ENCODE assay signal across 1 cellular context in the genomic region with DNA sequence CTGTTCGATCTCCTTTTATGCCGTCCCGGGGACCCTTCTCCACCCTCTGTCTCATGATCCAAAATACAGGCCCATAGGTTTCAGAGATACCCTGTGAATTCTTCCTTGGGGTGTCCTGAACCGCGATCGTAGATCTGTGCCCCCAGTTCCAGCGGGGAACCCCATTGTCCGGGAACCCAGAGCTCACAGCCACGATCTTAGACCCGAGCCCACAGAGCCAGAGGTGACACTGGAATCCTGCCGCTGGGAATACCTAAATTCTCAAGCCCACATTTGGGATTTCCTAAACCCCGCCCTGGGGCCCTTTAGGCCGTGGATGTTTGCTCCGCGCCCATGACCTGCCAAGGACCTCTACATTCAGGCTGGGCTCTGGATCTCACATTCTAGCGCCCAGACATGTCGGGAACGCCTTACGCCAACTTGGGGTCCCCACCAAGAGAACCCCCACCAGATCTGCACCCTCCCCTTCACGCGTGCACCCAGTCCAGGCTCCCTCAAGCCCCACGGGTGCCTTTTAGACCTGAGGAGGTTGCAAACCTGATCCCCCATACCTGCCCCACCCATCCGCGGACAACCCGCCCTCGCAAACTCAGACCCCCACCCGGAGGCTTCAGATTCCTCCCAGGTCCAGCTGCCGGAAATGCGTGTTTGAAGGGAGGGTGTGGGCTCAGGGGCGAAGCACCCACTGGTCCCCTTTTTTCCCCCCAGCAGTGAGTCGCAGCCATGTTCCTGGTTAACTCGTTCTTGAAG.
TF ChIP-seq lines count a peak whose summit lies in the region.

No MANE protein-coding gene starts in this region.

TF ChIP-seq in endothelial cell of umbilical vein, 7 proteins besides CTCF, POLR2A, EP300 and RAD21:
- TF ChIP-seq FOS (IDR thresholded peaks at IDR 0.05; ENCODE audit: borderline replicate concordance, insufficient read depth, low read length) (no peak), GATA2 (IDR thresholded peaks at IDR 0.05; ENCODE audit: insufficient read depth, insufficient read length, low read depth, low read length) (no peak), JUN (IDR thresholded peaks at IDR 0.05; ENCODE audit: borderline replicate concordance, insufficient read depth, insufficient read length, low read depth) (no peak), EZH2 (IDR thresholded peaks at IDR 0.05; ENCODE audit: borderline replicate concordance, low read depth, low read length, severe bottlenecking) (no peak), POLR2AphosphoS5 (IDR thresholded peaks at IDR 0.05; ENCODE audit: insufficient read depth, low read depth, low read length) (no peak), MYC (IDR thresholded peaks at IDR 0.05; ENCODE audit: low read depth, low read length) (no peak)
- TF ChIP-seq, protein P1, sequence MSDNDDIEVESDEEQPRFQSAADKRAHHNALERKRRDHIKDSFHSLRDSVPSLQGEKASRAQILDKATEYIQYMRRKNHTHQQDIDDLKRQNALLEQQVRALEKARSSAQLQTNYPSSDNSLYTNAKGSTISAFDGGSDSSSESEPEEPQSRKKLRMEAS (IDR thresholded peaks at IDR 0.05; ENCODE audit: insufficient read depth, insufficient read length): no peak
